ENCODE assay signal across 8 cellular contexts in the genomic region with DNA sequence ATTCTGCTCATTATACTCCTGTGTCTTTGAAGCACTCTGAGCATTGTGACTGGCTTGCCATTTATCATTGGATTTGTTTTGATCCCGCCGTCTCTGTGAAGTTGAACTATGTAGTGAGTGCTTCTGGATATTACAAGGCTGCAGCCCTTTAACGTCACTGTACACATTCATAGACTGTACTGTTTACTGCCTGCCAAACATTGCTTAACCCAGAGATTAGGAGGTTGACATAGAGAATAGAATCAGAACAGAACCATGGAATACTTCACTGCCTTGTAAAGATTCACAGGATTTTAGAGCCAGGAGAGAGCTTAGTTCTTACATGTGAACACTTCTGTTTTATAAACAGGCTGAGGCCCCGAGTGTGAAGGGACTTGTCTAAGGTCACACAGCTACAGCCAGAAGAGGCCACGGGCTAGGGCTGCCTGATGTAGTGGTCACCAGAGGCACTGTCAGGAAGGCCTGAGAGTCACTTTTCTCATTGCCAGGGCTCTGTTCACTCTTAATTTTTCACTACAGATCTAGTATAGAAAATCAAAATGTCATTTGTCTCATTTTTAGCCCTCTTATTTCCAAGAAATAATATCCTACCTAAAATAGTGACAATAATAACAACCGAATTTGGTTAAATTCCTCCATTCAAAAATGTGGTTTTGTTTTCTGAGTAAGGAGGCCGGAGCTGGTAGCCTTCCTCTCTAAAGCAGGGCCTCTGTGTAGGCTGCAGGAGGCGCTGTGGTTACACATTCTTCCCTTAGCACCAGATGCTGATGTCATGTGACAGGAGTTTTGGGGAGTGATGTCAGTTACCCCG.
DNase-seq lines count a peak whose midpoint lies in the region; ATAC-seq, FAIRE-seq and TF ChIP-seq lines count a peak whose summit lies in the region.

No MANE protein-coding gene starts in this region.

- no peak overlapping the region for H3K9ac ChIP-seq in Loucy (ENCODE audit: low read depth, low read length, poor library complexity, severe bottlenecking)

- H3K79me2 ChIP-seq in Loucy (ENCODE audit: insufficient read depth, low read length), result no peaks in the 10 kb centered on the region

- H3K4me2 ChIP-seq in Loucy (ENCODE audit: low read depth, low read length, poor library complexity, severe bottlenecking), result no peak overlapping the region

- no peaks in the 10 kb centered on the region for H3K27me3 ChIP-seq in Loucy (ENCODE audit: insufficient read depth, low read length, poor library complexity, severe bottlenecking)
- no peaks in the 10 kb centered on the region for H3K27me3 ChIP-seq in effector memory CD4-positive, alpha-beta T cell (replicated peaks; ENCODE audit: control insufficient read depth, insufficient read depth, low read length, poor library complexity, severe bottlenecking)

- H3F3A ChIP-seq in Loucy (ENCODE audit: low read depth), result no peaks in the 10 kb centered on the region

- no peaks in the 10 kb centered on the region for H3K4me1 Mint-ChIP-seq in WTC11
- H3K4me1 Mint-ChIP-seq in mesothelial cell of epicardium, result peaks cover 31% of the 10 kb centered on the region

- in situ Hi-C loops in GM13976 (cut with MboI; ENCODE audit: low sequenced_read_pairs, unreplicated experiment), result no loop called here

- peak; percentile 84 for ATAC-seq in WTC11

- no peak overlapping the region for H2AFZ ChIP-seq in Loucy (ENCODE audit: low read length)

- no peak overlapping the region for H3K4me3 Mint-ChIP-seq in WTC11
- no peak overlapping the region for H3K4me3 Mint-ChIP-seq in mesothelial cell of epicardium

- no peaks in the 10 kb centered on the region for H4K20me1 ChIP-seq in Loucy (ENCODE audit: insufficient read depth, low read length, poor library complexity, severe bottlenecking)

- POLR2A ChIA-PET in WTC11 (lab: Charles Lee), result no interaction called here

- no peaks in the 10 kb centered on the region for H3K9me2 ChIP-seq in Loucy (replicated peaks; ENCODE audit: low read depth, low read length)

- H3K4me1 ChIP-seq in Loucy (ENCODE audit: insufficient read depth, low read length, poor library complexity, severe bottlenecking), result no peaks in the 10 kb centered on the region
- no peaks in the 10 kb centered on the region for H3K4me1 ChIP-seq in effector memory CD4-positive, alpha-beta T cell (ENCODE audit: control insufficient read depth, insufficient read depth, low read length, poor library complexity, severe bottlenecking)

- TF ChIP-seq CTCF in AG09309 (IDR thresholded peaks at IDR 0.05; ENCODE audit: control insufficient read depth, insufficient read depth, low read depth, low read length, missing control alignments) (peak; percentile 91), GM13976 (IDR thresholded peaks at IDR 0.05; ENCODE audit: borderline replicate concordance, control extremely low read depth, extremely low read depth, insufficient read depth, missing control alignments) (peak; percentile 49), Loucy (conservative IDR thresholded peaks at IDR 0.05; ENCODE audit: low read length) (peak; percentile 92), WTC11 (IDR thresholded peaks at IDR 0.05) (peak; percentile 61), mesothelial cell of epicardium (IDR thresholded peaks at IDR 0.05; ENCODE audit: unreplicated experiment) (peak; percentile 44)

- H3K27ac Mint-ChIP-seq in WTC11 (no peak overlapping the region), mesothelial cell of epicardium (peak overlapping the region; percentile 19)

- no peaks in the 10 kb centered on the region for H3K27me3 Mint-ChIP-seq in WTC11 (ENCODE audit: low read depth)
- no peaks in the 10 kb centered on the region for H3K27me3 Mint-ChIP-seq in mesothelial cell of epicardium (ENCODE audit: low read depth)

- peaks cover 96% of the 10 kb centered on the region for H3K36me3 ChIP-seq in Loucy (ENCODE audit: insufficient read depth, low read length)
- H3K36me3 ChIP-seq in effector memory CD4-positive, alpha-beta T cell (ENCODE audit: control insufficient read depth, insufficient read depth, low read length), result peaks cover 81% of the 10 kb centered on the region

- no peak for FAIRE-seq in GM19239 (lab: Jason Lieb, UNC)

- peak; percentile 20 for DNase-seq in AG09309 (ENCODE audit: low read depth)
- DNase-seq in GM13976 (ENCODE audit: low spot score), result peak; percentile 32
- peak; percentile 67 for DNase-seq in WTC11 (ENCODE audit: low spot score)
- DNase-seq in effector memory CD4-positive, alpha-beta T cell, result peak in 2 of 3 donors; percentile 2 to 7
- peak in 1 of 2 experiments; percentile 42 for DNase-seq in mesothelial cell of epicardium (ENCODE audit: low spot score in 2 of 2, unreplicated experiment in 2 of 2)
- DNase-seq in stromal cell of bone marrow (ENCODE audit: low read depth), result peak; percentile 63
- DNase-seq in GM19239 (ENCODE audit: insufficient read length, low spot score), result no peak

- H3K4me3 ChIP-seq in AG09309 (ENCODE audit: control insufficient read depth, low read depth, low read length) (no peak overlapping the region), Loucy (ENCODE audit: low read length, poor library complexity, severe bottlenecking) (no peak overlapping the region)
- H3K4me3 ChIP-seq in effector memory CD4-positive, alpha-beta T cell (ENCODE audit: insufficient read depth, low read depth, low read length, poor library complexity, severe bottlenecking), result no peak overlapping the region

- peaks cover 86% of the 10 kb centered on the region for H3K36me3 Mint-ChIP-seq in WTC11
- peaks cover 29% of the 10 kb centered on the region for H3K36me3 Mint-ChIP-seq in mesothelial cell of epicardium

- no peak overlapping the region for H3K27ac ChIP-seq in effector memory CD4-positive, alpha-beta T cell (ENCODE audit: insufficient read depth, low read length, poor library complexity, severe bottlenecking)

- CTCF ChIA-PET in WTC11 (lab: Charles Lee), result interaction anchor here (0.5 to 1.7 kb wide), 13 partner anchors 8 to 558 kb away, joined by 3 to 10 read pairs (median 3); no protein-coding TSS in a partner anchor

- no peaks in the 10 kb centered on the region for H3K9me3 Mint-ChIP-seq in WTC11
- H3K9me3 Mint-ChIP-seq in mesothelial cell of epicardium, result no peaks in the 10 kb centered on the region

- no peaks in the 10 kb centered on the region for H3K9me3 ChIP-seq in Loucy (ENCODE audit: insufficient read depth, low read depth, low read length)
- no peaks in the 10 kb centered on the region for H3K9me3 ChIP-seq in effector memory CD4-positive, alpha-beta T cell (ENCODE audit: control insufficient read depth, low read length)

TF ChIP-seq in WTC11, 78 proteins besides CTCF, POLR2A, EP300 and RAD21 (continues in another document):
- TF ChIP-seq, protein P1, sequence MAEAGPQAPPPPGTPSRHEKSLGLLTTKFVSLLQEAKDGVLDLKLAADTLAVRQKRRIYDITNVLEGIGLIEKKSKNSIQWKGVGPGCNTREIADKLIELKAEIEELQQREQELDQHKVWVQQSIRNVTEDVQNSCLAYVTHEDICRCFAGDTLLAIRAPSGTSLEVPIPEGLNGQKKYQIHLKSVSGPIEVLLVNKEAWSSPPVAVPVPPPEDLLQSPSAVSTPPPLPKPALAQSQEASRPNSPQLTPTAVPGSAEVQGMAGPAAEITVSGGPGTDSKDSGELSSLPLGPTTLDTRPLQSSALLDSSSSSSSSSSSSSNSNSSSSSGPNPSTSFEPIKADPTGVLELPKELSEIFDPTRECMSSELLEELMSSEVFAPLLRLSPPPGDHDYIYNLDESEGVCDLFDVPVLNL (CRISPR knock-in tag; IDR thresholded peaks at IDR 0.05; ENCODE audit: borderline replicate concordance, low read depth), result no peak
- TF ChIP-seq, protein P2, sequence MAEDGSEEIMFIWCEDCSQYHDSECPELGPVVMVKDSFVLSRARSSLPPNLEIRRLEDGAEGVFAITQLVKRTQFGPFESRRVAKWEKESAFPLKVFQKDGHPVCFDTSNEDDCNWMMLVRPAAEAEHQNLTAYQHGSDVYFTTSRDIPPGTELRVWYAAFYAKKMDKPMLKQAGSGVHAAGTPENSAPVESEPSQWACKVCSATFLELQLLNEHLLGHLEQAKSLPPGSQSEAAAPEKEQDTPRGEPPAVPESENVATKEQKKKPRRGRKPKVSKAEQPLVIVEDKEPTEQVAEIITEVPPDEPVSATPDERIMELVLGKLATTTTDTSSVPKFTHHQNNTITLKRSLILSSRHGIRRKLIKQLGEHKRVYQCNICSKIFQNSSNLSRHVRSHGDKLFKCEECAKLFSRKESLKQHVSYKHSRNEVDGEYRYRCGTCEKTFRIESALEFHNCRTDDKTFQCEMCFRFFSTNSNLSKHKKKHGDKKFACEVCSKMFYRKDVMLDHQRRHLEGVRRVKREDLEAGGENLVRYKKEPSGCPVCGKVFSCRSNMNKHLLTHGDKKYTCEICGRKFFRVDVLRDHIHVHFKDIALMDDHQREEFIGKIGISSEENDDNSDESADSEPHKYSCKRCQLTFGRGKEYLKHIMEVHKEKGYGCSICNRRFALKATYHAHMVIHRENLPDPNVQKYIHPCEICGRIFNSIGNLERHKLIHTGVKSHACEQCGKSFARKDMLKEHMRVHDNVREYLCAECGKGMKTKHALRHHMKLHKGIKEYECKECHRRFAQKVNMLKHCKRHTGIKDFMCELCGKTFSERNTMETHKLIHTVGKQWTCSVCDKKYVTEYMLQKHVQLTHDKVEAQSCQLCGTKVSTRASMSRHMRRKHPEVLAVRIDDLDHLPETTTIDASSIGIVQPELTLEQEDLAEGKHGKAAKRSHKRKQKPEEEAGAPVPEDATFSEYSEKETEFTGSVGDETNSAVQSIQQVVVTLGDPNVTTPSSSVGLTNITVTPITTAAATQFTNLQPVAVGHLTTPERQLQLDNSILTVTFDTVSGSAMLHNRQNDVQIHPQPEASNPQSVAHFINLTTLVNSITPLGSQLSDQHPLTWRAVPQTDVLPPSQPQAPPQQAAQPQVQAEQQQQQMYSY (CRISPR knock-in tag; IDR thresholded peaks at IDR 0.05), result no peak
